ENCODE assay signal across 33 cellular contexts in genomic region chr2:177540293-177540692, GRCh38.
"Had no signal": no experiment of that assay in that cellular context is flagged by ENCODE, and none has a peak within 500 bp of the region (broad histone marks: within the 10 kb centered on the region; RNA-seq: fewer than 3 reads in every experiment).

No MANE protein-coding gene starts in this region.

- H3K4me1 Mint-ChIP-seq: central memory CD8-positive, alpha-beta T cell; T-helper 17 cell had no signal

- H3K27ac ChIP-seq: brain microvascular endothelial cell, epithelial cell of prostate, esophagus squamous epithelium, gastroesophageal sphincter, heart right ventricle, WERI-Rb-1 had no signal

- H3K36me3 ChIP-seq: brain microvascular endothelial cell, WERI-Rb-1 had no signal

- H3K27me3 ChIP-seq: brain microvascular endothelial cell, esophagus squamous epithelium, gastroesophageal sphincter, heart right ventricle had no signal

- H3K4me1 ChIP-seq: esophagus squamous epithelium, gastroesophageal sphincter had no signal

- H3K9me3 ChIP-seq: esophagus squamous epithelium, gastroesophageal sphincter, heart right ventricle had no signal

- FAIRE-seq: astrocyte, bronchial epithelial cell, endothelial cell of umbilical vein had no signal

- DNase-seq: activated B cell treated with CpG ODN at 0.5 μM for 24 hours; activated CD4-positive, alpha-beta T cell treated with anti-CD3 and anti-CD28 coated beads, Interleukin-2, amount 10 ng/mL, durations not matched to agents 7 days and 5 days; activated CD4-positive, alpha-beta T cell treated with anti-CD3 and anti-CD28 coated beads, Interleukin-2, amount 50 U/mL, for 48 hours; activated CD8-positive, alpha-beta memory T cell treated with anti-CD3 and anti-CD28 coated beads, Interleukin-2, amount 10 ng/mL, durations not matched to agents 7 days and 5 days; activated CD8-positive, alpha-beta memory T cell treated with anti-CD3 and anti-CD28 coated beads, Interleukin-2, amount 50 U/mL, for 4 hours; activated CD8-positive, alpha-beta T cell treated with anti-CD3 and anti-CD28 coated beads, Interleukin-2, amount 10 ng/mL, durations not matched to agents 7 days and 5 days; activated effector memory CD4-positive, alpha-beta T cell treated with Interleukin-2 at 50 U/mL for 16 hours; activated gamma-delta T cell treated with Interleukin-2 at 50 U/mL for 16 hours; activated naive CD4-positive, alpha-beta T cell treated with anti-CD3 and anti-CD28 coated beads, Interleukin-2, amount 50 U/mL, for 16 hours; activated naive CD4-positive, alpha-beta T cell treated with Interleukin-2 at 50 U/mL for 16 hours; activated T-cell treated with anti-CD3 and anti-CD28 coated beads, Interleukin-2, amount 50 U/mL, for 1 hour; activated T-cell treated with anti-CD3 and anti-CD28 coated beads, Interleukin-2, amount 50 U/mL, for 72 hours; amniotic stem cell; anterior cingulate cortex; brain microvascular endothelial cell; cortex of kidney; effector CD8-positive, alpha-beta T cell; esophagus squamous epithelium; foreskin melanocyte; heart right ventricle; T-helper 1 cell; T-helper 17 cell; T1000; WERI-Rb-1 had no signal

- H3K27me3 Mint-ChIP-seq: activated B cell treated with CpG ODN at 0.5 μM for 24 hours; activated CD4-positive, alpha-beta T cell treated with anti-CD3 and anti-CD28 coated beads, Interleukin-2, amount 10 ng/mL, durations not matched to agents 7 days and 5 days; activated CD8-positive, alpha-beta memory T cell treated with anti-CD3 and anti-CD28 coated beads, Interleukin-2, amount 10 ng/mL, durations not matched to agents 7 days and 5 days; activated naive CD8-positive, alpha-beta T cell; central memory CD8-positive, alpha-beta T cell; T-helper 17 cell had no signal

- H3K4me3 ChIP-seq: esophagus squamous epithelium, gastroesophageal sphincter, heart right ventricle had no signal

- ATAC-seq: activated CD4-positive, CD25-positive, alpha-beta regulatory T cell treated with anti-CD3 and anti-CD28 coated beads, Interleukin-2, amount 50 U/mL, for 24 hours; activated CD8-positive, alpha-beta memory T cell treated with anti-CD3 and anti-CD28 coated beads, Interleukin-2, amount 10 ng/mL, durations not matched to agents 7 days and 5 days; activated CD8-positive, alpha-beta T cell treated with anti-CD3 and anti-CD28 coated beads, Interleukin-2, amount 10 ng/mL, durations not matched to agents 7 days and 5 days; gastroesophageal sphincter; heart right ventricle; T-helper 17 cell had no signal

- H3K9me3 Mint-ChIP-seq: activated B cell treated with CpG ODN at 0.5 μM for 24 hours; activated T-cell treated with anti-CD3 and anti-CD28 coated beads, Interleukin-2, amount 50 U/mL, for 72 hours; central memory CD8-positive, alpha-beta T cell; T-helper 2 cell treated with Interferon-gamma antibody and Interleukin-4, amounts not matched to agents 5 μg/mL and 100 μg/mL, for 36 hours had no signal

- H3K4me3 Mint-ChIP-seq: activated B cell treated with CpG ODN at 0.5 μM for 24 hours; activated CD4-positive, alpha-beta T cell treated with anti-CD3 and anti-CD28 coated beads, Interleukin-2, amount 10 ng/mL, durations not matched to agents 7 days and 5 days; activated CD8-positive, alpha-beta memory T cell treated with anti-CD3 and anti-CD28 coated beads, Interleukin-2, amount 10 ng/mL, durations not matched to agents 7 days and 5 days; activated CD8-positive, alpha-beta T cell treated with anti-CD3 and anti-CD28 coated beads, Interleukin-2, amount 10 ng/mL, durations not matched to agents 7 days and 5 days; activated naive CD8-positive, alpha-beta T cell; activated T-cell treated with anti-CD3 and anti-CD28 coated beads, Interleukin-2, amount 50 U/mL, for 72 hours; central memory CD8-positive, alpha-beta T cell; T-helper 17 cell; T-helper 2 cell treated with Interferon-gamma antibody and Interleukin-4, amounts not matched to agents 5 μg/mL and 100 μg/mL, for 36 hours had no signal

- H3K27ac Mint-ChIP-seq: activated B cell treated with CpG ODN at 0.5 μM for 24 hours; activated CD4-positive, alpha-beta T cell treated with anti-CD3 and anti-CD28 coated beads, Interleukin-2, amount 10 ng/mL, durations not matched to agents 7 days and 5 days; activated CD8-positive, alpha-beta memory T cell treated with anti-CD3 and anti-CD28 coated beads, Interleukin-2, amount 10 ng/mL, durations not matched to agents 7 days and 5 days; activated CD8-positive, alpha-beta T cell treated with anti-CD3 and anti-CD28 coated beads, Interleukin-2, amount 10 ng/mL, durations not matched to agents 7 days and 5 days; activated naive CD8-positive, alpha-beta T cell; activated T-cell treated with anti-CD3 and anti-CD28 coated beads, Interleukin-2, amount 50 U/mL, for 72 hours; T-helper 17 cell; T-helper 2 cell treated with Interferon-gamma antibody and Interleukin-4, amounts not matched to agents 5 μg/mL and 100 μg/mL, for 36 hours had no signal
